23 cellular contexts compared by ENCODE assay signal in genomic region chr18:73381361-73382031, GRCh38.
"Had no signal": no experiment of that assay in that cellular context is flagged by ENCODE, and none has a peak within 500 bp of the region (broad histone marks: within the 10 kb centered on the region; RNA-seq: fewer than 3 reads in every experiment).

No MANE protein-coding gene starts in this region.

- FAIRE-seq: RCC 7860 had no signal

- H3K27me3 Mint-ChIP-seq: activated CD4-positive, alpha-beta memory T cell treated with anti-CD3 and anti-CD28 coated beads for 36 hours; activated CD4-positive, alpha-beta T cell treated with anti-CD3 and anti-CD28 coated beads, Interleukin-2, amount 10 ng/mL, durations not matched to agents 7 days and 5 days; activated naive CD8-positive, alpha-beta T cell; activated T-helper 17 cell treated with anti-CD3 and anti-CD28 coated beads, Interleukin-2, amount 50 U/mL, for 72 hours; T-cell had no signal

- H3K4me1 Mint-ChIP-seq: activated CD4-positive, alpha-beta T cell treated with anti-CD3 and anti-CD28 coated beads, Interleukin-2, amount 10 ng/mL, durations not matched to agents 7 days and 5 days; activated T-helper 17 cell treated with anti-CD3 and anti-CD28 coated beads, Interleukin-2, amount 50 U/mL, for 72 hours; T-cell had no signal

- H3K27ac Mint-ChIP-seq: activated CD4-positive, alpha-beta memory T cell treated with anti-CD3 and anti-CD28 coated beads for 36 hours; activated CD4-positive, alpha-beta T cell treated with anti-CD3 and anti-CD28 coated beads, Interleukin-2, amount 10 ng/mL, durations not matched to agents 7 days and 5 days; activated naive CD4-positive, alpha-beta T cell treated with anti-CD3 and anti-CD28 coated beads for 36 hours; activated naive CD8-positive, alpha-beta T cell; activated T-helper 17 cell treated with anti-CD3 and anti-CD28 coated beads, Interleukin-2, amount 50 U/mL, for 72 hours; T-cell had no signal

- ATAC-seq: activated T-cell treated with anti-CD3 and anti-CD28 coated beads, Interleukin-2, amount 50 U/mL, for 4 hours; activated T-helper 17 cell treated with anti-CD3 and anti-CD28 coated beads, Interleukin-2, amount 50 U/mL, for 72 hours; T-cell had no signal

- DNase-seq: activated CD4-positive, alpha-beta memory T cell treated with anti-CD3 and anti-CD28 coated beads for 36 hours; activated CD4-positive, alpha-beta T cell treated with anti-CD3 and anti-CD28 coated beads, Interleukin-2, amount 10 ng/mL, durations not matched to agents 7 days and 5 days; activated CD4-positive, CD25-positive, alpha-beta regulatory T cell; activated CD8-positive, alpha-beta memory T cell treated with anti-CD3 and anti-CD28 coated beads for 24 hours; activated gamma-delta T cell; activated naive CD4-positive, alpha-beta T cell treated with anti-CD3 and anti-CD28 coated beads for 36 hours; activated T-cell treated with anti-CD3 and anti-CD28 coated beads, Interleukin-2, amount 50 U/mL, for 4 hours; central memory CD4-positive, alpha-beta T cell; NCI-H1048; NCI-H1417; NCI-H1930; NCI-H2107; NCI-H2171 treated with DMSO at 0.1 percent for 48 hours; NCI-H345; NCI-H510A; NCI-H69; SIG-M5; T-cell had no signal

- H3K36me3 Mint-ChIP-seq: activated CD4-positive, alpha-beta memory T cell treated with anti-CD3 and anti-CD28 coated beads for 36 hours; activated naive CD8-positive, alpha-beta T cell; T-cell had no signal

- H3K9me3 Mint-ChIP-seq: activated CD4-positive, alpha-beta T cell treated with anti-CD3 and anti-CD28 coated beads, Interleukin-2, amount 10 ng/mL, durations not matched to agents 7 days and 5 days had no signal

- H3K4me3 ChIP-seq: SK-N-MC had no signal

- H3K4me3 Mint-ChIP-seq: activated CD4-positive, alpha-beta memory T cell treated with anti-CD3 and anti-CD28 coated beads for 36 hours; activated CD4-positive, alpha-beta T cell treated with anti-CD3 and anti-CD28 coated beads, Interleukin-2, amount 10 ng/mL, durations not matched to agents 7 days and 5 days; activated naive CD4-positive, alpha-beta T cell treated with anti-CD3 and anti-CD28 coated beads for 36 hours; activated naive CD8-positive, alpha-beta T cell; activated T-cell treated with anti-CD3 and anti-CD28 coated beads, Interleukin-2, amount 50 U/mL, for 4 hours; activated T-helper 17 cell treated with anti-CD3 and anti-CD28 coated beads, Interleukin-2, amount 50 U/mL, for 72 hours; T-cell had no signal

- H3K27ac ChIP-seq: SK-N-MC, VCaP had no signal
